Comparison of ENCODE assay signal across 12 cellular contexts in the genomic region with DNA sequence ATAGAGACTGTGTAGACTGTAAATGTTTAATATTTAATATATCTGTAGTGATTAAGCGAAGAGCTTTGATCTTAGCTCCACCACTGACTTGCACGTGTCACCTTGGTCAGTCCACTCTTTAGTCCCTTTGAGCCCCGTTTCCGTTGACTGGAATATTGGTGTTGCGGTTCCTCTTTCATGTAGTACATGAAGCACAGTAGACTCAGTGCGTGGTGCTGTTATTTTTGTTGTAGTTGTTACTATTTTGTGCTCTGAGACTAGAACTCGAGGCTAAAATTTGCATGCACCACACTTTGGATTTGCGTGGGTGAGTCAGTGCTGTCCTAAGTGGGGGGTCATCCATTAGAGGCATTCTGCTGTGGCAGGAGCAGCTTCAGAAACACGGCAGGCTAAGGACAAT.
A peak's percentile ranks its signal among the peaks of the same experiment; 100 is the strongest.
DNase-seq lines count a peak whose midpoint lies in the region; ATAC-seq and TF ChIP-seq lines count a peak whose summit lies in the region.
"Had no signal": no experiment of that assay in that cellular context is flagged by ENCODE, and none has a peak within 500 bp of the region (broad histone marks: within the 10 kb centered on the region; RNA-seq: fewer than 3 reads in every experiment).

No MANE protein-coding gene starts in this region.

- ATAC-seq in GM19463 (IDR thresholded peaks at IDR 0.05; ENCODE audit: unreplicated experiment) (peak; percentile 45), HG02973 (IDR thresholded peaks at IDR 0.05; ENCODE audit: unreplicated experiment) (peak; percentile 45)

- H3K27ac Mint-ChIP-seq in glutamatergic neuron (ENCODE audit: unreplicated experiment), result no peak overlapping the region

- peaks cover 19% of the 10 kb centered on the region for H3K4me1 Mint-ChIP-seq in glutamatergic neuron (ENCODE audit: low read depth, unreplicated experiment)

- H3K9me3 Mint-ChIP-seq in glutamatergic neuron (ENCODE audit: unreplicated experiment), result peaks cover 2% of the 10 kb centered on the region

- H3K36me3 Mint-ChIP-seq in glutamatergic neuron (ENCODE audit: unreplicated experiment), result no peaks in the 10 kb centered on the region

- no peak for TF ChIP-seq CTCF in GM12865 (IDR thresholded peaks at IDR 0.05; ENCODE audit: insufficient read depth, low read depth, low read length, missing control alignments)
- TF ChIP-seq CTCF in glutamatergic neuron (IDR thresholded peaks at IDR 0.05; ENCODE audit: partially characterized antibody, unreplicated experiment), result no peak

- peak; percentile 87 for DNase-seq in GM12865 (ENCODE audit: low read depth)
- peak; percentile 91 for DNase-seq in MV-4-11 (lab: John Stamatoyannopoulos, UW)
- no peak for DNase-seq in NCI-H510A (lab: John Stamatoyannopoulos, UW)
- DNase-seq in glutamatergic neuron, result no peak
- no peak for DNase-seq in NCI-H128 (lab: John Stamatoyannopoulos, UW; ENCODE audit: unreplicated experiment)
- no peak for DNase-seq in inferior parietal cortex (ENCODE audit: extremely low spot score)
- DNase-seq: GDM1, NCI-H2081 treated with DMSO at 0.1 percent for 48 hours, ovary had no signal

- H3K4me3 ChIP-seq in GM12865 (ENCODE audit: low read depth, low read length), result no peak overlapping the region
- H3K4me3 ChIP-seq: ovary, vagina had no signal

- no peak overlapping the region for H3K4me3 Mint-ChIP-seq in glutamatergic neuron (ENCODE audit: unreplicated experiment)

- no peaks in the 10 kb centered on the region for H3K27me3 Mint-ChIP-seq in glutamatergic neuron (ENCODE audit: unreplicated experiment)

Comparison
In these comparisons a context has a peak if more than half of its experiments do, and no peak if none do; other contexts are left out.
1. DNase-seq: peak in GM12865 (single experiment) and MV-4-11 (single experiment); none in NCI-H510A (single experiment), glutamatergic neuron (single experiment), NCI-H128 (single experiment) and inferior parietal cortex (single experiment).